ENCODE assay signal across 8 cellular contexts in the genomic region with DNA sequence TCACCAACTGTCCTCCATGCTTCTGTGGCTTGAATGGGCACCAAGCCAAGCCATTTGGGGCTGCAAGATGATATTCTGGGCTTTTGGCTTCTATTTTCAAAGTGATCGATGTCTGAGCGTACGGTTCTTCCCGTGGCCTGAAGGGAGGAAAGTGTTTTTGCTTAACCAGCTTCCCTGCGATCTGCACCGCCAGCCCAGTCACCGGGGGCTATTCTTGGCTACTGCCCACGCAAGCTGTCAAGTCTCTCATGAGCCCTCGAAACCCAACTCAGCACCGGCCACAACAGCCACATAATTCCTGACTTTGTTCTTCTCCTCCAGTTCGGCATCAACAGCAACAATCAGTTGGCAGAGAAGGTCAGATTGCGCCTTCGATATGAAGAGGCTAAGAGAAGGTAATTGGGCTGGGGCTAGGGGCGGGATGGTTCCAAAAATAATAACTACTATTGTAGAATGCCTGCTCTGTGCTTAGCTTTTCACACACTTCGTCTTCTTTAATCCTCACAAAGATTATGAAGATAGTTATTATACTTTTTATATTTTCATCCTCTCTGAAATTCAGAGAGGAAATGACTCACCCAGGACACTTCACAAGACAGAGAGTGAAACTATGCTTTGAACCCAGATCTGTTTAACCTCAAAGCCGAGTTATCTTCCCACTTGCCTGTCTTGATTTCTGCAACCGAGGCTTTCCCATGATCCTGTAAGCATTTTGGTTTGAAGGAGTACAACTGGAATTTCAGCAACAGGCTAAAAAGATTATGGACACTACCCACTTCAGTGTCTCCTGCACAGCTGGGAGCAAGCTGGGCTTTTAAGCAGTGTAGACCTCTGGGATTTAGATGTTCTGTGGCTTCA.
A peak's percentile ranks its signal among the peaks of the same experiment; 100 is the strongest.
DNase-seq lines count a peak whose midpoint lies in the region; ATAC-seq and TF ChIP-seq lines count a peak whose summit lies in the region.

No MANE protein-coding gene starts in this region.

- no peak for TF ChIP-seq CTCF in Calu3 (IDR thresholded peaks at IDR 0.05; ENCODE audit: unreplicated experiment)

- no peak overlapping the region for H3K4me3 Mint-ChIP-seq in Calu3 (ENCODE audit: low read depth, unreplicated experiment)

- H3K36me3 Mint-ChIP-seq in Calu3 (ENCODE audit: insufficient read depth, unreplicated experiment) = peaks cover 83% of the 10 kb centered on the region

- CTCF ChIA-PET in Calu3 (lab: Charles Lee) = no interaction called here
- CTCF ChIA-PET in HEK293T (lab: Yijun Ruan, JAX) = no interaction called here

- no TSS peak for BruUV-seq in Calu3 (replicated peaks; lab: Mats Ljungman, UMichigan)

- POLR2A ChIA-PET in HEK293T (lab: Yijun Ruan, JAX) = no interaction called here

- ATAC-seq in HG02973 (IDR thresholded peaks at IDR 0.05; ENCODE audit: unreplicated experiment) = peak; percentile 54
- ATAC-seq in activated CD4-positive, CD25-positive, alpha-beta regulatory T cell treated with anti-CD3 and anti-CD28 coated beads, Interleukin-2, amount 50 U/mL, for 24 hours = peak; percentile 80
- ATAC-seq in left colon = no peak

- H3K27ac Mint-ChIP-seq in Calu3 (ENCODE audit: unreplicated experiment) = peak overlapping the region; percentile 69

- H3K27me3 Mint-ChIP-seq in Calu3 (ENCODE audit: unreplicated experiment) = no peaks in the 10 kb centered on the region

- no peaks in the 10 kb centered on the region for H3K9me3 Mint-ChIP-seq in Calu3 (ENCODE audit: low read depth, unreplicated experiment)

- DNase-seq in Calu3 = no peak
- peak; percentile 51 for DNase-seq in glomerular visceral epithelial cell (ENCODE audit: extremely low spot score)
- DNase-seq in NCI-H1436 (lab: John Stamatoyannopoulos, UW) = no peak
- DNase-seq in HEK293T (ENCODE audit: extremely low spot score) = no peak
- no peak for DNase-seq in left colon
- no peak for DNase-seq in NK-92 (lab: John Stamatoyannopoulos, UW; ENCODE audit: unreplicated experiment)

- peaks cover 10% of the 10 kb centered on the region for H3K4me1 Mint-ChIP-seq in Calu3 (ENCODE audit: low read depth, unreplicated experiment)

- intact Hi-C loops in Calu3 (cut with micrococcal nuclease; ENCODE audit: unreplicated experiment) (no loop called here), left colon (cut with DNase I, micrococcal nuclease) (no loop called here)

TF ChIP-seq in HEK293T, 16 proteins besides CTCF, POLR2A, EP300 and RAD21:
- TF ChIP-seq NFRKB (IDR thresholded peaks at IDR 0.05) (no peak), SUZ12 (IDR thresholded peaks at IDR 0.05) (no peak), HDGF (IDR thresholded peaks at IDR 0.05; ENCODE audit: borderline replicate concordance) (no peak), ELF4 (IDR thresholded peaks at IDR 0.05) (no peak), FOXK2 (IDR thresholded peaks at IDR 0.05) (no peak), CTBP1 (IDR thresholded peaks at IDR 0.05; ENCODE audit: borderline replicate concordance) (no peak), TARDBP (IDR thresholded peaks at IDR 0.05) (no peak), L3MBTL2 (conservative IDR thresholded peaks at IDR 0.05) (no peak), FOXM1 (IDR thresholded peaks at IDR 0.05; ENCODE audit: borderline replicate concordance) (no peak), FOXA1 (IDR thresholded peaks at IDR 0.05) (no peak), LEF1 (IDR thresholded peaks at IDR 0.05; ENCODE audit: borderline replicate concordance) (no peak), BHLHE40 (IDR thresholded peaks at IDR 0.05; ENCODE audit: borderline replicate concordance) (no peak), ZNF384 (IDR thresholded peaks at IDR 0.05) (no peak), ARNT (IDR thresholded peaks at IDR 0.05) (no peak), SP1 (IDR thresholded peaks at IDR 0.05) (no peak)
- TF ChIP-seq, protein P1, sequence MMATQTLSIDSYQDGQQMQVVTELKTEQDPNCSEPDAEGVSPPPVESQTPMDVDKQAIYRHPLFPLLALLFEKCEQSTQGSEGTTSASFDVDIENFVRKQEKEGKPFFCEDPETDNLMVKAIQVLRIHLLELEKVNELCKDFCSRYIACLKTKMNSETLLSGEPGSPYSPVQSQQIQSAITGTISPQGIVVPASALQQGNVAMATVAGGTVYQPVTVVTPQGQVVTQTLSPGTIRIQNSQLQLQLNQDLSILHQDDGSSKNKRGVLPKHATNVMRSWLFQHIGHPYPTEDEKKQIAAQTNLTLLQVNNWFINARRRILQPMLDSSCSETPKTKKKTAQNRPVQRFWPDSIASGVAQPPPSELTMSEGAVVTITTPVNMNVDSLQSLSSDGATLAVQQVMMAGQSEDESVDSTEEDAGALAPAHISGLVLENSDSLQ (IDR thresholded peaks at IDR 0.05) = no peak
